In genomic region chr2:28567076-28567471, GRCh38 we compare ENCODE assay signal across 8 cellular contexts.
A peak's percentile ranks its signal among the peaks of the same experiment; 100 is the strongest.
DNase-seq lines count a peak whose midpoint lies in the region; ATAC-seq and TF ChIP-seq lines count a peak whose summit lies in the region.

No MANE protein-coding gene starts in this region.

- peaks cover 12% of the 10 kb centered on the region for H3K27me3 Mint-ChIP-seq in WTC11 (ENCODE audit: low read depth)

- no peaks in the 10 kb centered on the region for H3K36me3 Mint-ChIP-seq in WTC11

- POLR2A ChIA-PET in WTC11 (lab: Charles Lee): interaction anchor here (0.7 kb wide), 1 partner anchor 124 kb away, joined by 3 read pairs; no protein-coding TSS in a partner anchor

- peak overlapping the region; percentile 63 for H3K4me3 ChIP-seq in fibroblast of villous mesenchyme (ENCODE audit: low read depth, low read length)

- peak overlapping the region; percentile 86 for H3K4me3 Mint-ChIP-seq in WTC11

- no peak overlapping the region for H3K27ac Mint-ChIP-seq in WTC11

- DNase-seq in DMS 273 treated with DMSO at 0.1 percent for 48 hours (lab: John Stamatoyannopoulos, UW) (peak; percentile 64), WTC11 (ENCODE audit: low spot score) (peak; percentile 33), fibroblast of villous mesenchyme (ENCODE audit: low read depth) (no peak), occipital lobe (lab: John Stamatoyannopoulos, UW) (peak; percentile 60), dermis blood vessel endothelial cell (no peak), DMS114 treated with DMSO at 0.1 percent for 48 hours (lab: John Stamatoyannopoulos, UW; ENCODE audit: unreplicated experiment) (no peak)

- H3K9me3 Mint-ChIP-seq in WTC11: no peaks in the 10 kb centered on the region

- TF ChIP-seq CTCF in WTC11 (IDR thresholded peaks at IDR 0.05) (peak; percentile 40; the same call in 1 of the 2 replicates), fibroblast of villous mesenchyme (IDR thresholded peaks at IDR 0.05; ENCODE audit: insufficient read depth, low read depth, low read length) (no peak)

- CTCF ChIA-PET in WTC11 (lab: Charles Lee): interaction anchor here (0.6 to 2.7 kb wide), 62 partner anchors 10 to 1793 kb away, joined by 3 to 50 read pairs (median 5); partner anchors contain the start of genes PPP1CB, SPDYA and TRMT61B

- H3K4me1 Mint-ChIP-seq in WTC11: peaks cover 14% of the 10 kb centered on the region

- ATAC-seq in HG03354 (IDR thresholded peaks at IDR 0.05; ENCODE audit: poor library complexity, severe bottlenecking, unreplicated experiment): peak; percentile 22
- peak; percentile 40 for ATAC-seq in WTC11
- no peak for ATAC-seq in HG02763 (IDR thresholded peaks at IDR 0.05; ENCODE audit: unreplicated experiment)

TF ChIP-seq in WTC11, 78 proteins besides CTCF, POLR2A, EP300 and RAD21:
- TF ChIP-seq ZNF671 (CRISPR knock-in tag; IDR thresholded peaks at IDR 0.05): no peak
- TF ChIP-seq NFATC4 (CRISPR knock-in tag; IDR thresholded peaks at IDR 0.05): no peak
- no peak for TF ChIP-seq TCF7 (CRISPR knock-in tag; IDR thresholded peaks at IDR 0.05; ENCODE audit: low read depth)
- TF ChIP-seq ZNF396 (CRISPR knock-in tag; IDR thresholded peaks at IDR 0.05; ENCODE audit: borderline replicate concordance): no peak
- no peak for TF ChIP-seq GTF2I (CRISPR knock-in tag; conservative IDR thresholded peaks at IDR 0.05)

Comparison
In these comparisons a context has a peak if more than half of its experiments do, and no peak if none do; other contexts are left out.
1. DNase-seq: peak in DMS 273 treated with DMSO at 0.1 percent for 48 hours (single experiment), WTC11 (single experiment) and occipital lobe (single experiment); none in fibroblast of villous mesenchyme (single experiment), dermis blood vessel endothelial cell (single experiment) and DMS114 treated with DMSO at 0.1 percent for 48 hours (single experiment).